ENCODE assay signal across 1 cellular context in the genomic region with DNA sequence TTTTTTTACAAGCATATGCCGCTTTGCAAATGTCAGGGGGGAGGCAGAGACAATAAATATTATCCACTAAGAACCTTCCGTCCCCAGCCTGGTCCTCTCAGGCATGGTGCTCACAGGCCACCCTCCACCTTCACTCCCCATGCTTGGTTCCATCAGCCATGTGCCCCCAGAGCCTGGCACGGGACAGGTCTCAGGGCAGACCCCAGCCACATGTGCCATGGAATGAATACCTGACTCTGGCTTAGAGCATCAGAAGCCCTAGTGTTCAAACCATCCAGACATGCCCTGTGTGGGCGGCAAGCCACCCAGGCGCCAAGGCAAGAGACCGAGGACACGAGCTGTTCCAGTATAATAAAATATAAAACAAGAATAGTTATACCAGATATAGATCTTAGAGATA.
TF ChIP-seq lines count a peak whose summit lies in the region.

No MANE protein-coding gene starts in this region.

TF ChIP-seq in GM23338, 12 proteins besides CTCF, POLR2A, EP300 and RAD21 (continued from another document):
- TF ChIP-seq, protein P1, sequence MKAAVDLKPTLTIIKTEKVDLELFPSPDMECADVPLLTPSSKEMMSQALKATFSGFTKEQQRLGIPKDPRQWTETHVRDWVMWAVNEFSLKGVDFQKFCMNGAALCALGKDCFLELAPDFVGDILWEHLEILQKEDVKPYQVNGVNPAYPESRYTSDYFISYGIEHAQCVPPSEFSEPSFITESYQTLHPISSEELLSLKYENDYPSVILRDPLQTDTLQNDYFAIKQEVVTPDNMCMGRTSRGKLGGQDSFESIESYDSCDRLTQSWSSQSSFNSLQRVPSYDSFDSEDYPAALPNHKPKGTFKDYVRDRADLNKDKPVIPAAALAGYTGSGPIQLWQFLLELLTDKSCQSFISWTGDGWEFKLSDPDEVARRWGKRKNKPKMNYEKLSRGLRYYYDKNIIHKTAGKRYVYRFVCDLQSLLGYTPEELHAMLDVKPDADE (IDR thresholded peaks at IDR 0.05) = no peak
- TF ChIP-seq EZH2phosphoT487 (IDR thresholded peaks at IDR 0.05; ENCODE audit: unreplicated experiment) (no peak), ZNF331 (CRISPR knock-in tag; IDR thresholded peaks at IDR 0.05; ENCODE audit: low read depth) (no peak), ZNF114 (CRISPR knock-in tag; IDR thresholded peaks at IDR 0.05) (no peak), JUNB (IDR thresholded peaks at IDR 0.05; ENCODE audit: unreplicated experiment) (no peak)
